ENCODE assay signal across 8 cellular contexts in genomic region chr12:65685514-65685913, GRCh38.
DNase-seq lines count a peak whose midpoint lies in the region; ATAC-seq, FAIRE-seq and TF ChIP-seq lines count a peak whose summit lies in the region.

No MANE protein-coding gene starts in this region.

- H2BK12ac ChIP-seq in neuronal stem cell (ENCODE audit: low read length) = no peak overlapping the region

- H3K79me2 ChIP-seq in GM12878 (ENCODE audit: control insufficient read depth, insufficient read depth, low read length) (no peaks in the 10 kb centered on the region), HepG2 (ENCODE audit: insufficient read depth, low read length) (no peaks in the 10 kb centered on the region)

- no peak overlapping the region for H4K8ac ChIP-seq in neuronal stem cell (ENCODE audit: low read depth, low read length)

- TF ChIP-seq POLR2A in GM12878 (IDR thresholded peaks at IDR 0.05; ENCODE audit: low read depth, low read length) = no peak
- no peak for TF ChIP-seq POLR2A in HepG2 (IDR thresholded peaks at IDR 0.05; ENCODE audit: insufficient read depth in 1 of 2, low read depth in 2 of 2, low read length in 2 of 2)

- no peak overlapping the region for H2AFZ ChIP-seq in GM12878 (ENCODE audit: control insufficient read depth, low read depth, low read length)
- no peak overlapping the region for H2AFZ ChIP-seq in HepG2 (ENCODE audit: low read length)
- H2AFZ ChIP-seq in neuronal stem cell (ENCODE audit: low read length) = no peak overlapping the region

- H3K14ac ChIP-seq in neuronal stem cell (ENCODE audit: low read length) = no peak overlapping the region

- SMC1A ChIA-PET in GM12878 (lab: Charles Lee; ENCODE audit: uncharacterized antibody, unreplicated experiment) = no interaction called here

- FAIRE-seq in GM12878 (lab: Jason Lieb, UNC) = no peak
- peak; percentile 57 for FAIRE-seq in HepG2 (lab: Jason Lieb, UNC)

- no peaks in the 10 kb centered on the region for H4K20me1 ChIP-seq in GM12878 (ENCODE audit: control insufficient read depth, insufficient read depth)
- no peaks in the 10 kb centered on the region for H4K20me1 ChIP-seq in HepG2 (ENCODE audit: insufficient read depth, low read length)

- RAD21 ChIA-PET in GM12878 (lab: Charles Lee; ENCODE audit: unreplicated experiment) = no interaction called here

- H3K9ac ChIP-seq in GM12878 (ENCODE audit: control insufficient read depth, insufficient read depth, low read length) (no peak overlapping the region), HepG2 (ENCODE audit: insufficient read depth, low read depth, low read length) (no peak overlapping the region), neuronal stem cell (ENCODE audit: low read depth, low read length, poor library complexity) (no peak overlapping the region)

- ATAC-seq in GM12878 (peak; percentile 51; the same call in 2 of the 3 replicates), HepG2 (peak; percentile 60; the same call in 2 of the 3 replicates), GM18858 (IDR thresholded peaks at IDR 0.05; ENCODE audit: unreplicated experiment) (no peak)

- no peak overlapping the region for H2BK120ac ChIP-seq in neuronal stem cell (ENCODE audit: low read depth, low read length)

- no peak overlapping the region for H2BK5ac ChIP-seq in neuronal stem cell (ENCODE audit: low read length)

- H3K27me3 ChIP-seq in GM12878 (replicated peaks in 1 of 2; ENCODE audit: control insufficient read depth in 2 of 2, insufficient read depth in 2 of 2, low read length in 1 of 2) (0 out of 4 replicates have a peak, but pooled peaks cover 0 to 3% of the 10 kb centered on the region in 2 experiments), HepG2 (ENCODE audit: control insufficient read depth in 1 of 2, insufficient read depth in 2 of 2, low read length in 2 of 2) (no peaks in the 10 kb centered on the region; a peak in 1 of 5 replicates), neuronal stem cell (ENCODE audit: control insufficient read depth in 3 of 3, insufficient read depth in 3 of 3, low read depth in 1 of 3, low read length in 3 of 3) (no peaks in the 10 kb centered on the region)

- in situ Hi-C loops in GM12878 (cut with MboI) = no loop called here
- in situ Hi-C loops in HepG2 (cut with HindIII; ENCODE audit: extremely low pct_ligation_motif_present, low pct_unique_long_range_greater_than_20kb) = loop anchor here (25.0 kb wide), 1 partner anchor 373 kb away; no protein-coding TSS in a partner anchor

- BruUV-seq in GM12878 (replicated peaks; lab: Mats Ljungman, UMichigan) (no TSS peak), HepG2 (replicated peaks; lab: Mats Ljungman, UMichigan) (no TSS peak)

- H3K4me3 ChIP-seq in GM12878 (no peak overlapping the region), HepG2 (replicated peaks in 1 of 3; ENCODE audit: insufficient read depth in 1 of 3, low read depth in 2 of 3, low read length in 3 of 3) (no peak overlapping the region), neuronal stem cell (ENCODE audit: low read length in 2 of 2) (no peak overlapping the region)

- no peak overlapping the region for H3K27ac ChIP-seq in GM12878 (ENCODE audit: control insufficient read depth, insufficient read depth)
- no peak overlapping the region for H3K27ac ChIP-seq in HepG2 (ENCODE audit: extremely low read length, insufficient read depth, low read length)
- H3K27ac ChIP-seq in neuronal stem cell (replicated peaks; ENCODE audit: low read length) = no peak overlapping the region

- H3K4me1 ChIP-seq in GM12878 (ENCODE audit: control insufficient read depth, insufficient read depth, low read length) = no peaks in the 10 kb centered on the region
- H3K4me1 ChIP-seq in HepG2 (ENCODE audit: insufficient read depth, low read length) = no peaks in the 10 kb centered on the region
- H3K4me1 ChIP-seq in neuronal stem cell (ENCODE audit: control insufficient read depth in 2 of 2, insufficient read depth in 1 of 2, low read depth in 1 of 2, low read length in 2 of 2) = no peaks in the 10 kb centered on the region

- no peak for TF ChIP-seq EP300 in GM12878 (IDR thresholded peaks at IDR 0.05; ENCODE audit: borderline replicate concordance in 1 of 2, control insufficient read depth in 1 of 2, low read depth in 2 of 2, low read length in 2 of 2)
- TF ChIP-seq EP300 in HepG2 (IDR thresholded peaks at IDR 0.05; ENCODE audit: low read depth in 2 of 2, low read length in 2 of 2) = no peak
- TF ChIP-seq EP300 in HepG2 (CRISPR knock-in tag; IDR thresholded peaks at IDR 0.05; ENCODE audit: borderline replicate concordance) = no peak

- H3K79me1 ChIP-seq in neuronal stem cell (ENCODE audit: low read depth, low read length) = no peaks in the 10 kb centered on the region

- no peak overlapping the region for H3K4ac ChIP-seq in neuronal stem cell (ENCODE audit: low read length)

- no peak overlapping the region for H3K4me2 ChIP-seq in GM12878 (ENCODE audit: control insufficient read depth, insufficient read depth)
- no peak overlapping the region for H3K4me2 ChIP-seq in HepG2 (ENCODE audit: low read depth, low read length)
- H3K4me2 ChIP-seq in neuronal stem cell (ENCODE audit: insufficient read depth, low read length, poor library complexity, severe bottlenecking) = no peak overlapping the region

- intact Hi-C loops in GM12878 (cut with micrococcal nuclease; ENCODE audit: unreplicated experiment) (loop anchor here (10.0 kb wide), 2 partner anchors 269 to 399 kb away; no protein-coding TSS in a partner anchor), HepG2 (cut with micrococcal nuclease; ENCODE audit: unreplicated experiment) (loop anchor here (1.0 to 5.0 kb wide), 3 partner anchors 83 to 373 kb away; no protein-coding TSS in a partner anchor)

- POLR2A ChIA-PET in GM12878 (lab: Charles Lee) (no interaction called here), HepG2 (lab: Yijun Ruan, JAX) (no interaction called here)

- CTCF ChIA-PET in GM12878 (lab: Yijun Ruan, JAX) = interaction anchor here (1.0 to 1.3 kb wide), 2 partner anchors 11 to 83 kb away, joined by 3 read pairs; no protein-coding TSS in a partner anchor
- CTCF ChIA-PET in HepG2 (lab: Yijun Ruan, JAX; ENCODE audit: low intra/inter-chr PET ratio, low total read pairs) = interaction anchor here (0.8 to 1.3 kb wide), 3 partner anchors 83 to 129 kb away, joined by 3 to 4 read pairs (median 3); no protein-coding TSS in a partner anchor

- no peak overlapping the region for H3K18ac ChIP-seq in neuronal stem cell (ENCODE audit: low read length)

- 25% methylated on average over 4 of the region's 4 CpGs for WGBS in GM12878 (ENCODE audit: insufficient coverage, insufficient replicate concordance, low lambda C conversion rate, missing lambda C conversion rate)
- 9% methylated on average over 4 of the region's 4 CpGs for WGBS in HepG2 (ENCODE audit: low lambda C conversion rate)
- WGBS in neuronal stem cell (ENCODE audit: extremely low coverage in 2 of 2, insufficient read length in 2 of 2, insufficient replicate concordance in 1 of 2), 2 donors = no CpG with 5 or more reads among the region's 4 CpGs

- H3K36me3 ChIP-seq in GM12878 (ENCODE audit: control insufficient read depth in 2 of 2, insufficient read depth in 2 of 2, low read length in 1 of 2) (no peaks in the 10 kb centered on the region), HepG2 (replicated peaks in 1 of 2; ENCODE audit: control insufficient read depth in 1 of 2, insufficient read depth in 2 of 2, low read length in 2 of 2) (no peaks in the 10 kb centered on the region), neuronal stem cell (replicated peaks in 1 of 2; ENCODE audit: control insufficient read depth in 2 of 2, insufficient read depth in 2 of 2, low read length in 2 of 2) (no peaks in the 10 kb centered on the region)

- peak; percentile 24 to 40 (median 28); a peak in 4 of 6 replicates for TF ChIP-seq CTCF in GM12878 (IDR thresholded peaks at IDR 0.05 in 2 of 3, conservative IDR thresholded peaks at IDR 0.05 in 1 of 3; ENCODE audit: control insufficient read depth in 2 of 3, extremely low read depth in 1 of 3, insufficient read depth in 1 of 3, low read depth in 3 of 3, low read length in 3 of 3)
- peak; percentile 40 for TF ChIP-seq CTCF in HepG2 (CRISPR knock-in tag; IDR thresholded peaks at IDR 0.05)

- H3K9me3 ChIP-seq in GM12878 (replicated peaks; ENCODE audit: control insufficient read depth, insufficient read depth, low read length) = no peaks in the 10 kb centered on the region
- H3K9me3 ChIP-seq in HepG2 (ENCODE audit: low read length) = no peaks in the 10 kb centered on the region
- H3K9me3 ChIP-seq in neuronal stem cell (replicated peaks in 1 of 2; ENCODE audit: control insufficient read depth in 2 of 2, insufficient read depth in 1 of 2, low read depth in 1 of 2, low read length in 2 of 2) = no peaks in the 10 kb centered on the region

- H2BK15ac ChIP-seq in neuronal stem cell (ENCODE audit: low read length) = no peak overlapping the region

- peak; percentile 46 for DNase-seq in D341Med (ENCODE audit: low spot score)
- peak; percentile 36 for DNase-seq in HuH-7 (ENCODE audit: low spot score)
- DNase-seq in GM12878 (ENCODE audit: low read depth, low spot score) = no peak
- DNase-seq in HepG2 (ENCODE audit: low spot score) = peak; percentile 24
- DNase-seq in NCI-H69 (lab: John Stamatoyannopoulos, UW) = no peak
- DNase-seq in neuronal stem cell (ENCODE audit: low spot score) = no peak
- no peak for DNase-seq in HPDE6-E6E7 (ENCODE audit: extremely low spot score)

- H3K23ac ChIP-seq in neuronal stem cell (ENCODE audit: low read depth, low read length, poor library complexity) = no peak overlapping the region

- no peak overlapping the region for H4K91ac ChIP-seq in neuronal stem cell (ENCODE audit: low read depth, low read length, poor library complexity)

- no peak overlapping the region for H2AK5ac ChIP-seq in neuronal stem cell (ENCODE audit: low read depth, low read length)

- TF ChIP-seq RAD21 in GM12878 (IDR thresholded peaks at IDR 0.05; ENCODE audit: insufficient read depth, low read depth, low read length) (peak; percentile 52; the same call in 1 of the 2 replicates), HepG2 (CRISPR knock-in tag; IDR thresholded peaks at IDR 0.05) (no peak)

TF ChIP-seq in GM12878, 131 proteins besides CTCF, POLR2A, EP300 and RAD21 (continues in another document):
- TF ChIP-seq BACH1 (IDR thresholded peaks at IDR 0.05; ENCODE audit: borderline replicate concordance) = no peak
- peak; percentile 24; the same call in 1 of the 2 replicates for TF ChIP-seq SMC3 (IDR thresholded peaks at IDR 0.05; ENCODE audit: borderline replicate concordance, low read length)
- no peak for TF ChIP-seq SIX5 (IDR thresholded peaks at IDR 0.05; ENCODE audit: low read depth, low read length, severe bottlenecking)

TF ChIP-seq in HepG2, 621 proteins besides CTCF, POLR2A, EP300 and RAD21 (continues in another document):
- TF ChIP-seq SOX5 (CRISPR knock-in tag; IDR thresholded peaks at IDR 0.05; ENCODE audit: borderline replicate concordance) (peak; percentile 34; the same call in 1 of the 2 replicates), RFX1 (IDR thresholded peaks at IDR 0.05) (no peak), EED (CRISPR knock-in tag; IDR thresholded peaks at IDR 0.05) (no peak), SOX6 (IDR thresholded peaks at IDR 0.05) (no peak), SOX6 (CRISPR knock-in tag; IDR thresholded peaks at IDR 0.05) (0 out of 2 replicates have a peak, but pooled peaks have one; percentile 44), SMC3 (IDR thresholded peaks at IDR 0.05; ENCODE audit: low read length) (0 out of 2 replicates have a peak, but pooled peaks have one; percentile 21), STAG1 (CRISPR knock-in tag; IDR thresholded peaks at IDR 0.05) (peak; percentile 48), RFX5 (IDR thresholded peaks at IDR 0.05; ENCODE audit: low read depth, low read length) (no peak)

Comparison
In these comparisons a context has a peak if more than half of its experiments do, and no peak if none do; other contexts are left out.
1. DNase-seq: peak in D341Med (single experiment), HuH-7 (single experiment) and HepG2 (single experiment); none in GM12878 (single experiment), NCI-H69 (single experiment), neuronal stem cell (single experiment) and HPDE6-E6E7 (single experiment).